ENCODE assay signal across 29 cellular contexts in the genomic region with DNA sequence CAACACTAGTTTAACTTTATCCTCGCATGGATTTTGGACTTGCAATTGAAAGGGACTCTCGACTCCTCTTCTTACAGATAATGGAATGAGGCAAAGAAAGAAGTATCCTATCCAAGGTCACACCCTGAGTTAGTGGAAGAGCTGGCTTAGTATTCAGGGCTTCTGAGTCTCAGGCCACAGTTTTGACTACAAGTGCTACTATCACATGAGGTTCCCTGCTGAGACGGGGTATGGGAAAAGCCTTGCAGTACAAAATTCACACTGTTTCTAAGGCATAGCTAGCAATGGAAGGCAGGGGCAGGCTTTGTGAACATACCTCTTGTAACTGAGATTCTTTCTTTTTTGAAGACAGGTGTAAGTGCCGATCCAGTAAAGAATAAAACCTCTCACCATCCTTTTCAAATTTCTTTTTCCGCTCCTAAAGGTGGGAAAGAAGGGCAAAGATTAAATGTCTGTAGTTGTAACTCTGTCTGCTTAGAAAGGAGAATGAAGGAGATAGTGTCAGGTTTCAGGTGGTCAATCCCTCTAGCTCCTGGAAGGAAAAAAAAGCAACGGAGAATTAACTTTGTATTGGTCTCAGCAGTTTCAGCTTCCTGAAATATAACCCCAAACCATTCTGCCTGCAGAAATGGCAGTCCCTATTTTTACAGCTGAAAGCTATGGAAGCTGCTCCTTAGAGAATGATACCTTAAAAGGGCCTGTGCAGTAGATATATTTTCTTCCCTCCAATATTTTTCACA.
A peak's percentile ranks its signal among the peaks of the same experiment; 100 is the strongest.
DNase-seq lines count a peak whose midpoint lies in the region; ATAC-seq and TF ChIP-seq lines count a peak whose summit lies in the region.
"Had no signal": no experiment of that assay in that cellular context is flagged by ENCODE, and none has a peak within 500 bp of the region (broad histone marks: within the 10 kb centered on the region; RNA-seq: fewer than 3 reads in every experiment).

No MANE protein-coding gene starts in this region.

- no peaks in the 10 kb centered on the region for H3F3A ChIP-seq in GM23338 (replicated peaks; ENCODE audit: low read depth)
- peaks cover 11% of the 10 kb centered on the region for H3F3A ChIP-seq in neural progenitor cell (ENCODE audit: low read depth)

- H3K9ac ChIP-seq in NT2/D1 (ENCODE audit: insufficient read length, low read depth) = peak overlapping the region; percentile 36
- no peak overlapping the region for H3K9ac ChIP-seq in iPS-18a (ENCODE audit: low read length)
- no peak overlapping the region for H3K9ac ChIP-seq in neural progenitor cell

- H3K79me2 ChIP-seq in GM23338 (replicated peaks; ENCODE audit: insufficient read depth) (no peaks in the 10 kb centered on the region), neural progenitor cell (ENCODE audit: low read depth) (no peaks in the 10 kb centered on the region)

- no peak for TF ChIP-seq CTCF in GM23338 (conservative IDR thresholded peaks at IDR 0.05; ENCODE audit: low read depth in 2 of 2)
- no peak for TF ChIP-seq CTCF in neural progenitor cell (IDR thresholded peaks at IDR 0.05)
- no peak for TF ChIP-seq CTCF in GM10266 (IDR thresholded peaks at IDR 0.05; ENCODE audit: control insufficient read depth, insufficient read depth, low read depth, missing control alignments)

- H3K4me2 ChIP-seq in GM23338 (peak overlapping the region; percentile 34; the same call in 1 of the 2 replicates), neural progenitor cell (peak overlapping the region; percentile 64)

- H3K4me3 ChIP-seq in GM23338 (no peak overlapping the region), NT2/D1 (ENCODE audit: insufficient read length, low read depth) (no peak overlapping the region), iPS-18a (ENCODE audit: low read length) (peak overlapping the region; percentile 16), neural progenitor cell (peak overlapping the region; percentile 27)
- H3K4me3 ChIP-seq: esophagus squamous epithelium, SJCRH30, testis had no signal

- H3K36me3 Mint-ChIP-seq in GM23338 (ENCODE audit: low read depth) (0 out of 3 replicates have a peak, but pooled peaks cover 3% of the 10 kb centered on the region), neural progenitor cell (no peaks in the 10 kb centered on the region)
- H3K36me3 Mint-ChIP-seq in activated T-helper 2 cell treated with anti-CD3 and anti-CD28 coated beads, Interferon-gamma antibody, Interleukin-2, Interleukin-4, amounts not matched to agents 10 μg/mL and 5 μg/mL and 100 μg/mL, durations not matched to agents 14 hours and 24 hours and 36 hours (ENCODE audit: low read depth) = no peaks in the 10 kb centered on the region
- H3K36me3 Mint-ChIP-seq: activated CD8-positive, alpha-beta memory T cell treated with anti-CD3 and anti-CD28 coated beads, Interleukin-2, amount 10 ng/mL, durations not matched to agents 7 days and 5 days; CD4-positive, alpha-beta memory T cell; IgD-negative memory B cell had no signal

- H3K4me1 Mint-ChIP-seq in GM23338 (peaks cover 17% of the 10 kb centered on the region), neural progenitor cell (peaks cover 14% of the 10 kb centered on the region)
- no peaks in the 10 kb centered on the region for H3K4me1 Mint-ChIP-seq in activated T-helper 2 cell treated with anti-CD3 and anti-CD28 coated beads, Interferon-gamma antibody, Interleukin-2, Interleukin-4, amounts not matched to agents 10 μg/mL and 5 μg/mL and 100 μg/mL, durations not matched to agents 14 hours and 24 hours and 36 hours (ENCODE audit: low read depth)
- H3K4me1 Mint-ChIP-seq: activated B cell treated with CpG ODN at 0.5 μM for 24 hours; activated CD8-positive, alpha-beta memory T cell treated with anti-CD3 and anti-CD28 coated beads, Interleukin-2, amount 10 ng/mL, durations not matched to agents 7 days and 5 days; CD4-positive, alpha-beta memory T cell; IgD-negative memory B cell had no signal

- H3K9me3 Mint-ChIP-seq in GM23338 (no peaks in the 10 kb centered on the region; the same call in 2 of the 3 replicates), neural progenitor cell (no peaks in the 10 kb centered on the region)
- no peaks in the 10 kb centered on the region for H3K9me3 Mint-ChIP-seq in activated T-helper 2 cell treated with anti-CD3 and anti-CD28 coated beads, Interferon-gamma antibody, Interleukin-2, Interleukin-4, amounts not matched to agents 10 μg/mL and 5 μg/mL and 100 μg/mL, durations not matched to agents 14 hours and 24 hours and 36 hours
- H3K9me3 Mint-ChIP-seq: activated B cell treated with CpG ODN at 0.5 μM for 24 hours; IgD-negative memory B cell; neural crest cell; stimulated activated naive CD8-positive, alpha-beta T cell treated with anti-CD3 and anti-CD28 coated beads, Interleukin-15, Interleukin-2, amounts not matched to agents 100 ng/mL and 50 ng/mL, for 24 hours had no signal

- peak; percentile 57 for DNase-seq in GM23338 (ENCODE audit: low spot score)
- peak; percentile 25 for DNase-seq in NT2/D1 (ENCODE audit: low read depth, low spot score)
- DNase-seq in neural progenitor cell (ENCODE audit: low spot score) = peak; percentile 45
- DNase-seq in putamen (ENCODE audit: low spot score) = no peak
- no peak for DNase-seq in GM10266 (ENCODE audit: extremely low spot score)
- no peak for DNase-seq in activated T-helper 2 cell treated with anti-CD3 and anti-CD28 coated beads, Interferon-gamma antibody, Interleukin-2, Interleukin-4, amounts not matched to agents 10 μg/mL and 5 μg/mL and 100 μg/mL, durations not matched to agents 14 hours and 24 hours and 36 hours (ENCODE audit: low spot score)
- DNase-seq: activated B cell treated with CpG ODN at 0.5 μM for 24 hours; activated CD8-positive, alpha-beta memory T cell treated with anti-CD3 and anti-CD28 coated beads, Interleukin-2, amount 10 ng/mL, durations not matched to agents 7 days and 5 days; activated T-cell treated with anti-CD3 and anti-CD28 coated beads, Interleukin-2, amount 50 U/mL, for 48 hours; CD4-positive, alpha-beta memory T cell; cerebellar nuclear complex; DND-41; esophagus squamous epithelium; foreskin keratinocyte; HCEC 1CT; head of caudate nucleus; mammary epithelial cell; NCI-H146; NCI-H2171; NCI-H510A; RPMI8226; stimulated activated CD8-positive, alpha-beta memory T cell treated with anti-CD3 and anti-CD28 coated beads, Interleukin-4, amount 100 ng/mL, for 48 hours; testis had no signal

- H3K9me2 ChIP-seq in GM23338 (ENCODE audit: insufficient read depth) = no peaks in the 10 kb centered on the region

- H4K20me1 ChIP-seq in GM23338 (replicated peaks; ENCODE audit: insufficient read depth) (no peaks in the 10 kb centered on the region), neural progenitor cell (ENCODE audit: low read depth) (no peaks in the 10 kb centered on the region)

- H3K9me3 ChIP-seq in NT2/D1 (ENCODE audit: insufficient read depth, low read length) (no peaks in the 10 kb centered on the region), iPS-18a (ENCODE audit: control insufficient read depth, low read depth, low read length) (peaks cover 7% of the 10 kb centered on the region), neural progenitor cell (ENCODE audit: low read depth) (no peaks in the 10 kb centered on the region)
- H3K9me3 ChIP-seq: esophagus squamous epithelium, SJCRH30, testis had no signal

- H3K27me3 Mint-ChIP-seq in GM23338 (ENCODE audit: insufficient read depth, low read depth, poor library complexity) = peaks cover 2% of the 10 kb centered on the region
- H3K27me3 Mint-ChIP-seq in neural progenitor cell (ENCODE audit: insufficient read depth, low read depth) = peaks cover 4% of the 10 kb centered on the region
- no peaks in the 10 kb centered on the region for H3K27me3 Mint-ChIP-seq in activated T-helper 2 cell treated with anti-CD3 and anti-CD28 coated beads, Interferon-gamma antibody, Interleukin-2, Interleukin-4, amounts not matched to agents 10 μg/mL and 5 μg/mL and 100 μg/mL, durations not matched to agents 14 hours and 24 hours and 36 hours (ENCODE audit: low read depth)
- H3K27me3 Mint-ChIP-seq: activated B cell treated with CpG ODN at 0.5 μM for 24 hours; activated CD8-positive, alpha-beta memory T cell treated with anti-CD3 and anti-CD28 coated beads, Interleukin-2, amount 10 ng/mL, durations not matched to agents 7 days and 5 days; CD4-positive, alpha-beta memory T cell; IgD-negative memory B cell; stimulated activated naive CD8-positive, alpha-beta T cell treated with anti-CD3 and anti-CD28 coated beads, Interleukin-15, Interleukin-2, amounts not matched to agents 100 ng/mL and 50 ng/mL, for 24 hours had no signal

- no peak overlapping the region for H2AFZ ChIP-seq in GM23338
- peak overlapping the region; percentile 50 for H2AFZ ChIP-seq in neural progenitor cell (replicated peaks)

- no peaks in the 10 kb centered on the region for H3K36me3 ChIP-seq in GM23338 (ENCODE audit: insufficient read depth)
- no peaks in the 10 kb centered on the region for H3K36me3 ChIP-seq in NT2/D1 (ENCODE audit: insufficient read depth, insufficient read length, low read length)
- H3K36me3 ChIP-seq in iPS-18a (ENCODE audit: control insufficient read depth, low read depth, low read length) = no peaks in the 10 kb centered on the region
- H3K36me3 ChIP-seq in neural progenitor cell = no peaks in the 10 kb centered on the region
- H3K36me3 ChIP-seq: esophagus squamous epithelium, SJCRH30 had no signal

- intact Hi-C loops in activated T-helper 2 cell treated with anti-CD3 and anti-CD28 coated beads, Interferon-gamma antibody, Interleukin-2, Interleukin-4, amounts not matched to agents 10 μg/mL and 5 μg/mL and 100 μg/mL, durations not matched to agents 14 hours and 24 hours and 36 hours (cut with micrococcal nuclease) = no loop called here

- no peaks in the 10 kb centered on the region for H3K27me3 ChIP-seq in GM23338 (ENCODE audit: insufficient read depth)
- H3K27me3 ChIP-seq in NT2/D1 (ENCODE audit: insufficient read depth, insufficient read length) = no peaks in the 10 kb centered on the region
- H3K27me3 ChIP-seq in iPS-18a (ENCODE audit: control insufficient read depth, insufficient read depth, low read length) = no peaks in the 10 kb centered on the region
- H3K27me3 ChIP-seq in neural progenitor cell = no peaks in the 10 kb centered on the region
- H3K27me3 ChIP-seq: esophagus squamous epithelium, foreskin keratinocyte, SJCRH30, testis had no signal

- H3K27ac Mint-ChIP-seq in GM23338 = peak overlapping the region; percentile 90
- no peak overlapping the region for H3K27ac Mint-ChIP-seq in neural progenitor cell
- no peak overlapping the region for H3K27ac Mint-ChIP-seq in activated T-helper 2 cell treated with anti-CD3 and anti-CD28 coated beads, Interferon-gamma antibody, Interleukin-2, Interleukin-4, amounts not matched to agents 10 μg/mL and 5 μg/mL and 100 μg/mL, durations not matched to agents 14 hours and 24 hours and 36 hours
- H3K27ac Mint-ChIP-seq: activated B cell treated with CpG ODN at 0.5 μM for 24 hours; activated CD8-positive, alpha-beta memory T cell treated with anti-CD3 and anti-CD28 coated beads, Interleukin-2, amount 10 ng/mL, durations not matched to agents 7 days and 5 days; CD4-positive, alpha-beta memory T cell; IgD-negative memory B cell; stimulated activated naive CD8-positive, alpha-beta T cell treated with anti-CD3 and anti-CD28 coated beads, Interleukin-15, Interleukin-2, amounts not matched to agents 100 ng/mL and 50 ng/mL, for 24 hours had no signal

- peaks cover 9% of the 10 kb centered on the region; the same call in 1 of the 2 replicates for H3K4me1 ChIP-seq in GM23338 (ENCODE audit: insufficient read depth)
- H3K4me1 ChIP-seq in NT2/D1 (ENCODE audit: insufficient read depth, insufficient read length) = no peaks in the 10 kb centered on the region
- peaks cover 14% of the 10 kb centered on the region for H3K4me1 ChIP-seq in iPS-18a (ENCODE audit: control insufficient read depth, low read depth, low read length)
- H3K4me1 ChIP-seq in neural progenitor cell = peaks cover 13% of the 10 kb centered on the region
- H3K4me1 ChIP-seq: esophagus squamous epithelium, testis had no signal

- H3K4me3 Mint-ChIP-seq in GM23338 (peak overlapping the region; percentile 60), neural progenitor cell (peak overlapping the region; percentile 30)
- H3K4me3 Mint-ChIP-seq in activated T-helper 2 cell treated with anti-CD3 and anti-CD28 coated beads, Interferon-gamma antibody, Interleukin-2, Interleukin-4, amounts not matched to agents 10 μg/mL and 5 μg/mL and 100 μg/mL, durations not matched to agents 14 hours and 24 hours and 36 hours (ENCODE audit: low read depth) = no peak overlapping the region
- H3K4me3 Mint-ChIP-seq: activated B cell treated with CpG ODN at 0.5 μM for 24 hours; activated CD8-positive, alpha-beta memory T cell treated with anti-CD3 and anti-CD28 coated beads, Interleukin-2, amount 10 ng/mL, durations not matched to agents 7 days and 5 days; CD4-positive, alpha-beta memory T cell; IgD-negative memory B cell; neural crest cell; stimulated activated naive CD8-positive, alpha-beta T cell treated with anti-CD3 and anti-CD28 coated beads, Interleukin-15, Interleukin-2, amounts not matched to agents 100 ng/mL and 50 ng/mL, for 24 hours had no signal

- H3K27ac ChIP-seq in GM23338 (ENCODE audit: low read depth) = peak overlapping the region; percentile 26; the same call in 1 of the 2 replicates
- no peak overlapping the region for H3K27ac ChIP-seq in iPS-18a (ENCODE audit: low read length)
- H3K27ac ChIP-seq in neural progenitor cell = no peak overlapping the region
- H3K27ac ChIP-seq: esophagus squamous epithelium, foreskin keratinocyte, SJCRH30, testis had no signal

- ATAC-seq in GM23338 = peak; percentile 68
- ATAC-seq: activated CD8-positive, alpha-beta memory T cell treated with anti-CD3 and anti-CD28 coated beads, Interleukin-2, amount 10 ng/mL, durations not matched to agents 7 days and 5 days; foreskin keratinocyte; sciatic nerve had no signal

Comparison
In these comparisons a context has a peak if more than half of its experiments do, and no peak if none do; other contexts are left out.
1. DNase-seq: peak in GM23338 (single experiment), NT2/D1 (single experiment) and neural progenitor cell (single experiment); none in putamen (single experiment), GM10266 (single experiment) and activated T-helper 2 cell treated with anti-CD3 and anti-CD28 coated beads, Interferon-gamma antibody, Interleukin-2, Interleukin-4, amounts not matched to agents 10 μg/mL and 5 μg/mL and 100 μg/mL, durations not matched to agents 14 hours and 24 hours and 36 hours (single experiment).
2. H3K4me3 ChIP-seq: peak in iPS-18a (single experiment) and neural progenitor cell (single experiment); none in GM23338 (single experiment) and NT2/D1 (single experiment).